Comparison of ENCODE assay signal across 8 cellular contexts in genomic region chr20:32091888-32092346, GRCh38. TPM values are rescaled to one million over a fixed set of nuclear protein-coding genes. Genes with fewer than 3 reads are reported as not detected.
DNase-seq lines count a peak whose midpoint lies in the region; ATAC-seq and TF ChIP-seq lines count a peak whose summit lies in the region.

No MANE protein-coding gene starts in this region.

- H3K27me3 Mint-ChIP-seq in CD8-positive, alpha-beta memory T cell = peaks cover 8 to 12% of the 10 kb centered on the region in 2 donors

- H3K36me3 Mint-ChIP-seq in CD8-positive, alpha-beta memory T cell = no peaks in the 10 kb centered on the region

- no peak overlapping the region for H3K4me3 Mint-ChIP-seq in CD8-positive, alpha-beta memory T cell

- CTCF ChIA-PET in CD8-positive, alpha-beta memory T cell (lab: Charles Lee) = interaction anchor here (1.0 to 2.9 kb wide), 6 partner anchors 9 to 394 kb away, joined by 3 to 13 read pairs (median 4); no protein-coding TSS in a partner anchor

- no peaks in the 10 kb centered on the region for H3K9me3 ChIP-seq in CD8-positive, alpha-beta memory T cell (ENCODE audit: low read length)
- H3K9me3 ChIP-seq in lung (ENCODE audit: control insufficient read depth in 2 of 2, insufficient read depth in 1 of 2, low read length in 1 of 2) = peaks cover 0 to 4% of the 10 kb centered on the region in 2 donors

- H3K9me3 Mint-ChIP-seq in CD8-positive, alpha-beta memory T cell = no peaks in the 10 kb centered on the region

- H3K4me3 ChIP-seq in CD8-positive, alpha-beta memory T cell (ENCODE audit: low read length) = no peak overlapping the region
- H3K4me3 ChIP-seq in lung = no peak overlapping the region

- H3K27ac Mint-ChIP-seq in CD8-positive, alpha-beta memory T cell = peak overlapping the region in 1 of 8 donors; percentile 29

- peaks cover 0 to 2% (median 0%) of the 10 kb centered on the region in 3 donors for H3K4me1 Mint-ChIP-seq in CD8-positive, alpha-beta memory T cell

- peak; percentile 54 to 80 (median 60) for DNase-seq in CD8-positive, alpha-beta memory T cell
- peak; percentile 89 for DNase-seq in NCI-H69 (lab: John Stamatoyannopoulos, UW)
- DNase-seq in activated CD4-positive, alpha-beta T cell treated with anti-CD3 and anti-CD28 coated beads, Interleukin-2, amount 50 U/mL, for 24 hours (ENCODE audit: low read depth in 1 of 2, low spot score in 1 of 2) = peak; percentile 52 to 64
- peak; percentile 67 for DNase-seq in dedifferentiated amniotic fluid mesenchymal stem cell (ENCODE audit: extremely low spot score)
- DNase-seq in lung (ENCODE audit: low spot score) = peak; percentile 74
- DNase-seq in stimulated activated CD8-positive, alpha-beta memory T cell treated with anti-CD3 and anti-CD28 coated beads, Interleukin-12 subunit alpha, Interleukin-12 subunit beta, amount 100 ng/mL, for 4 hours (ENCODE audit: low read depth) = peak; percentile 59

- H3K27ac ChIP-seq in CD8-positive, alpha-beta memory T cell (ENCODE audit: low read depth, low read length) = no peak overlapping the region
- H3K27ac ChIP-seq in lung (ENCODE audit: low read depth in 1 of 2, low read length in 1 of 2) = no peak overlapping the region

- no peaks in the 10 kb centered on the region for H3K36me3 ChIP-seq in CD8-positive, alpha-beta memory T cell (ENCODE audit: insufficient read depth, low read length)
- H3K36me3 ChIP-seq in lung (ENCODE audit: control insufficient read depth in 2 of 2, insufficient read depth in 2 of 2, low read length in 2 of 2) = peaks cover 0 to 3% of the 10 kb centered on the region in 2 donors

- ATAC-seq in HG03432 (IDR thresholded peaks at IDR 0.05; ENCODE audit: unreplicated experiment) (peak; percentile 51), lung (ENCODE audit: insufficient read depth, low FRiP score) (peak; percentile 83), GM21529 (IDR thresholded peaks at IDR 0.05; ENCODE audit: unreplicated experiment) (no peak)

- H3K4me1 ChIP-seq in CD8-positive, alpha-beta memory T cell (ENCODE audit: insufficient read depth, low read length) = no peaks in the 10 kb centered on the region
- H3K4me1 ChIP-seq in lung (ENCODE audit: control insufficient read depth in 2 of 2, insufficient read depth in 2 of 2, low read length in 2 of 2) = no peaks in the 10 kb centered on the region

- WGBS in lung, 2 donors = 2 to 4% methylated on average over 7 of the region's 7 CpGs

- POLR2A ChIA-PET in CD8-positive, alpha-beta memory T cell (lab: Charles Lee) = no interaction called here

- H3K27me3 ChIP-seq in CD8-positive, alpha-beta memory T cell (ENCODE audit: insufficient read depth, low read length, poor library complexity, severe bottlenecking) = no peaks in the 10 kb centered on the region
- H3K27me3 ChIP-seq in lung (ENCODE audit: control insufficient read depth, insufficient read depth) = no peaks in the 10 kb centered on the region

- peak; percentile 67 for TF ChIP-seq CTCF in lung (IDR thresholded peaks at IDR 0.05; ENCODE audit: control extremely low read depth, extremely low read depth)

RNA-seq across cellular contexts. Expression of gene TM9SF4, which starts 17.6 kb away (rescaled TPM):
- total RNA-seq in CD8-positive, alpha-beta memory T cell = 10 to 100 TPM; 48.0 to 49.8 TPM
- 44.0 TPM for polyA plus RNA-seq in CD8-positive, alpha-beta memory T cell
- 10 to 100 TPM; 35.8 to 46.6 TPM for total RNA-seq in lung
- 10 to 100 TPM; 18.4 to 41.2 TPM for polyA plus RNA-seq in lung

RNA-seq across cellular contexts. Expression of gene HCK, which starts 39.9 kb away (rescaled TPM):
- total RNA-seq in CD8-positive, alpha-beta memory T cell = under 1 TPM; 0.28 to 0.53 TPM
- not detected for polyA plus RNA-seq in CD8-positive, alpha-beta memory T cell
- 10 to 100 TPM; 28.1 to 94.3 TPM for total RNA-seq in lung
- polyA plus RNA-seq in lung = 100 to 1,000 TPM in 1 of 2 donors, 10 to 100 TPM in 1; 18.5 to 304 TPM

Comparison
In these comparisons a context has a peak if more than half of its experiments do, and no peak if none do; other contexts are left out.
1. RNA of gene HCK, which starts 39.9 kb away (total RNA-seq): 28.1 to 94.3 TPM in lung; 0.28 to 0.53 TPM in CD8-positive, alpha-beta memory T cell; every median in the first group is over 10 times any median in the second.
2. Peak in every context shown above with its lines, with median percentiles within 50 percentile points of each other: DNase-seq.